Comparison of ENCODE assay signal across 24 cellular contexts in genomic region chr2:71849603-71850305, GRCh38.
"Had no signal": no experiment of that assay in that cellular context is flagged by ENCODE, and none has a peak within 500 bp of the region (broad histone marks: within the 10 kb centered on the region; RNA-seq: fewer than 3 reads in every experiment).

No MANE protein-coding gene starts in this region.

- H3K4me1 ChIP-seq: colonic mucosa, neural progenitor cell, prostate gland, right lobe of liver had no signal

- H2AFZ ChIP-seq: hepatocyte, neural progenitor cell had no signal

- ATAC-seq: activated T-helper 17 cell treated with anti-CD3 and anti-CD28 coated beads, Interleukin-2, amount 50 U/mL, for 72 hours; esophagus mucosa; gastroesophageal sphincter; left lung; right lobe of liver; stimulated activated effector memory CD8-positive, alpha-beta T cell treated with anti-CD3 and anti-CD28 coated beads, Interleukin-12 subunit alpha, Interleukin-12 subunit beta, amount 100 ng/mL, for 72 hours; WTC11 had no signal

- H3K4me3 ChIP-seq: colonic mucosa, gastroesophageal sphincter, hepatocyte, left lung, neural progenitor cell, prostate gland, right lobe of liver, smooth muscle cell had no signal

- H3K4me1 Mint-ChIP-seq: activated CD4-positive, alpha-beta memory T cell treated with anti-CD3 and anti-CD28 coated beads, Interleukin-2, amount 10 ng/mL, durations not matched to agents 7 days and 5 days; activated naive CD8-positive, alpha-beta T cell treated with anti-CD3 and anti-CD28 coated beads, Interleukin-2, amount 10 ng/mL, durations not matched to agents 7 days and 5 days; activated T-helper 17 cell treated with anti-CD3 and anti-CD28 coated beads, Interleukin-2, amount 50 U/mL, for 72 hours; neural progenitor cell; stimulated activated effector memory CD8-positive, alpha-beta T cell treated with anti-CD3 and anti-CD28 coated beads, Interleukin-12 subunit alpha, Interleukin-12 subunit beta, amount 100 ng/mL, for 72 hours had no signal

- H3K36me3 Mint-ChIP-seq: activated naive CD8-positive, alpha-beta T cell treated with anti-CD3 and anti-CD28 coated beads, Interleukin-2, amount 10 ng/mL, durations not matched to agents 7 days and 5 days; brain; neural progenitor cell; stimulated activated effector memory CD8-positive, alpha-beta T cell treated with anti-CD3 and anti-CD28 coated beads, Interleukin-12 subunit alpha, Interleukin-12 subunit beta, amount 100 ng/mL, for 72 hours; WTC11 had no signal

- H3K9me3 ChIP-seq: colonic mucosa, gastroesophageal sphincter, left lung, prostate gland, right lobe of liver, SK-N-SH had no signal

- H3K27ac ChIP-seq: colonic mucosa, gastroesophageal sphincter, hepatocyte, left lung, neural progenitor cell, prostate gland, right lobe of liver had no signal

- H3K4me2 ChIP-seq: hepatocyte, neural progenitor cell, SK-N-SH, smooth muscle cell had no signal

- H3K27me3 Mint-ChIP-seq: activated CD4-positive, alpha-beta memory T cell treated with anti-CD3 and anti-CD28 coated beads, Interleukin-2, amount 10 ng/mL, durations not matched to agents 7 days and 5 days; activated naive CD8-positive, alpha-beta T cell treated with anti-CD3 and anti-CD28 coated beads, Interleukin-2, amount 10 ng/mL, durations not matched to agents 7 days and 5 days; activated T-helper 17 cell treated with anti-CD3 and anti-CD28 coated beads, Interleukin-2, amount 50 U/mL, for 72 hours had no signal

- H3K27me3 ChIP-seq: colonic mucosa, hepatocyte, neural progenitor cell, right lobe of liver had no signal

- H3K4me3 Mint-ChIP-seq: activated CD4-positive, alpha-beta memory T cell treated with anti-CD3 and anti-CD28 coated beads, Interleukin-2, amount 10 ng/mL, durations not matched to agents 7 days and 5 days; activated naive CD8-positive, alpha-beta T cell treated with anti-CD3 and anti-CD28 coated beads, Interleukin-2, amount 10 ng/mL, durations not matched to agents 7 days and 5 days; activated T-helper 17 cell treated with anti-CD3 and anti-CD28 coated beads, Interleukin-2, amount 50 U/mL, for 72 hours; brain; neural progenitor cell; stimulated activated effector memory CD8-positive, alpha-beta T cell treated with anti-CD3 and anti-CD28 coated beads, Interleukin-12 subunit alpha, Interleukin-12 subunit beta, amount 100 ng/mL, for 72 hours; T-helper 2 cell treated with Interferon-gamma antibody and Interleukin-4, amounts not matched to agents 5 μg/mL and 100 μg/mL, for 36 hours; WTC11 had no signal

- DNase-seq: activated CD4-positive, alpha-beta memory T cell treated with anti-CD3 and anti-CD28 coated beads, Interleukin-2, amount 10 ng/mL, durations not matched to agents 7 days and 5 days; activated CD4-positive, alpha-beta T cell treated with anti-CD3 and anti-CD28 coated beads for 4 hours; activated naive CD4-positive, alpha-beta T cell; activated naive CD8-positive, alpha-beta T cell treated with anti-CD3 and anti-CD28 coated beads, Interleukin-2, amount 10 ng/mL, durations not matched to agents 7 days and 5 days; activated T-cell treated with anti-CD3 and anti-CD28 coated beads, Interleukin-2, amount 50 U/mL, for 1 hour; amygdala; central memory CD4-positive, alpha-beta T cell; colonic mucosa; effector CD4-positive, alpha-beta T cell; left lung; right lobe of liver; stimulated activated CD4-positive, alpha-beta T cell treated with anti-CD3 and anti-CD28 coated beads, Interleukin-4, amount 100 ng/mL, for 24 hours had no signal

- H3K27ac Mint-ChIP-seq: activated CD4-positive, alpha-beta memory T cell treated with anti-CD3 and anti-CD28 coated beads, Interleukin-2, amount 10 ng/mL, durations not matched to agents 7 days and 5 days; activated naive CD8-positive, alpha-beta T cell treated with anti-CD3 and anti-CD28 coated beads, Interleukin-2, amount 10 ng/mL, durations not matched to agents 7 days and 5 days; activated T-helper 17 cell treated with anti-CD3 and anti-CD28 coated beads, Interleukin-2, amount 50 U/mL, for 72 hours; neural progenitor cell; stimulated activated effector memory CD8-positive, alpha-beta T cell treated with anti-CD3 and anti-CD28 coated beads, Interleukin-12 subunit alpha, Interleukin-12 subunit beta, amount 100 ng/mL, for 72 hours; T-helper 2 cell treated with Interferon-gamma antibody and Interleukin-4, amounts not matched to agents 5 μg/mL and 100 μg/mL, for 36 hours; WTC11 had no signal

- H3K36me3 ChIP-seq: colonic mucosa, gastroesophageal sphincter, left lung, neural progenitor cell, prostate gland, right lobe of liver had no signal

- H3K9ac ChIP-seq: neural progenitor cell, SK-N-SH had no signal

- H3K9me3 Mint-ChIP-seq: activated CD4-positive, alpha-beta memory T cell treated with anti-CD3 and anti-CD28 coated beads, Interleukin-2, amount 10 ng/mL, durations not matched to agents 7 days and 5 days; activated naive CD8-positive, alpha-beta T cell treated with anti-CD3 and anti-CD28 coated beads, Interleukin-2, amount 10 ng/mL, durations not matched to agents 7 days and 5 days; activated T-helper 17 cell treated with anti-CD3 and anti-CD28 coated beads, Interleukin-2, amount 50 U/mL, for 72 hours; brain; neural progenitor cell; stimulated activated effector memory CD8-positive, alpha-beta T cell treated with anti-CD3 and anti-CD28 coated beads, Interleukin-12 subunit alpha, Interleukin-12 subunit beta, amount 100 ng/mL, for 72 hours; T-helper 2 cell treated with Interferon-gamma antibody and Interleukin-4, amounts not matched to agents 5 μg/mL and 100 μg/mL, for 36 hours; WTC11 had no signal
